Comparison of ENCODE assay signal across 24 cellular contexts in genomic region chr6:38149526-38149925, GRCh38.
DNase-seq lines count a peak whose midpoint lies in the region; ATAC-seq and TF ChIP-seq lines count a peak whose summit lies in the region.
"Had no signal": no experiment of that assay in that cellular context is flagged by ENCODE, and none has a peak within 500 bp of the region (broad histone marks: within the 10 kb centered on the region; RNA-seq: fewer than 3 reads in every experiment).

No MANE protein-coding gene starts in this region.

- peaks cover 16% of the 10 kb centered on the region for H3K4me1 ChIP-seq in endocrine pancreas (ENCODE audit: control insufficient read depth, insufficient read depth, low read length)
- H3K4me1 ChIP-seq in right atrium auricular region: peaks cover 0 to 16% of the 10 kb centered on the region in 2 donors

- DNase-seq in NCI-H1417 (lab: John Stamatoyannopoulos, UW): peak in 2 of 3 experiments; percentile 37 to 65
- DNase-seq in NCI-H1417 treated with DMSO at 0.1 percent for 48 hours (lab: John Stamatoyannopoulos, UW): no peak
- peak; percentile 93 for DNase-seq in NCI-H82 (lab: John Stamatoyannopoulos, UW)
- DNase-seq in retinal pigment epithelial cell (ENCODE audit: low read depth): peak; percentile 62
- no peak for DNase-seq in right atrium auricular region (ENCODE audit: low spot score)
- no peak for DNase-seq in posterior cingulate gyrus
- DNase-seq: 8988T; activated CD4-positive, alpha-beta T cell treated with anti-CD3 and anti-CD28 coated beads for 1 hour; activated CD8-positive, alpha-beta memory T cell treated with anti-CD3 and anti-CD28 coated beads, Interleukin-2, amount 50 U/mL, for 4 hours; activated gamma-delta T cell; aorta; KG1; naive thymus-derived CD8-positive, alpha-beta T cell; NCI-H1105; SHP77 treated with DMSO at 0.1 percent for 48 hours; stimulated activated CD4-positive, alpha-beta T cell treated with anti-CD3 and anti-CD28 coated beads, Interleukin-12 subunit alpha, Interleukin-12 subunit beta, amount 100 ng/mL, for 4 hours; T-helper 2 cell; thyroid gland had no signal

- no peak overlapping the region for H3K4me3 ChIP-seq in endocrine pancreas (ENCODE audit: control insufficient read depth, insufficient read depth, low read length)
- no peak overlapping the region for H3K4me3 ChIP-seq in retinal pigment epithelial cell (ENCODE audit: low read length)
- H3K4me3 ChIP-seq in right atrium auricular region: no peak overlapping the region
- H3K4me3 ChIP-seq: BLaER1 treated with 17β-estradiol and CSF1 and Interleukin-3, amounts not matched to agents 10 nM and 100 nM; lung; thyroid gland had no signal

- H3K27ac ChIP-seq in right atrium auricular region: no peak overlapping the region
- H3K27ac ChIP-seq: BLaER1 treated with 17β-estradiol and CSF1 and Interleukin-3, amounts not matched to agents 10 nM and 100 nM; thyroid gland had no signal

- H3K36me3 ChIP-seq in endocrine pancreas (ENCODE audit: control insufficient read depth, insufficient read depth, low read length): no peaks in the 10 kb centered on the region
- peaks cover 6% of the 10 kb centered on the region for H3K36me3 ChIP-seq in right atrium auricular region

- no peaks in the 10 kb centered on the region for H3K9me3 ChIP-seq in endocrine pancreas (ENCODE audit: control insufficient read depth, low read length)
- H3K9me3 ChIP-seq in right atrium auricular region: no peaks in the 10 kb centered on the region
- H3K9me3 ChIP-seq: BLaER1 treated with 17β-estradiol and CSF1 and Interleukin-3, amounts not matched to agents 10 nM and 100 nM; thyroid gland had no signal

- intact Hi-C loops in posterior cingulate gyrus (cut with DNase I): no loop called here

- peak overlapping the region; percentile 49 for H3K9ac ChIP-seq in endocrine pancreas (ENCODE audit: control insufficient read depth, insufficient read depth, low read length)
- H3K9ac ChIP-seq: BLaER1 treated with 17β-estradiol and CSF1 and Interleukin-3, amounts not matched to agents 10 nM and 100 nM had no signal

- TF ChIP-seq CTCF in retinal pigment epithelial cell (conservative IDR thresholded peaks at IDR 0.05; ENCODE audit: low read depth, low read length) (no peak), right atrium auricular region (IDR thresholded peaks at IDR 0.05) (no peak)

- H3K27me3 ChIP-seq in endocrine pancreas (ENCODE audit: control insufficient read depth, insufficient read depth, low read length): no peaks in the 10 kb centered on the region
- no peaks in the 10 kb centered on the region for H3K27me3 ChIP-seq in right atrium auricular region
- H3K27me3 ChIP-seq: BLaER1 treated with 17β-estradiol and CSF1 and Interleukin-3, amounts not matched to agents 10 nM and 100 nM; thyroid gland had no signal

- no peak for ATAC-seq in GM18867 (IDR thresholded peaks at IDR 0.05; ENCODE audit: unreplicated experiment)
- ATAC-seq: HCT116; naive thymus-derived CD8-positive, alpha-beta T cell; stimulated activated memory B cell treated with anti-CD40 and anti-IgM and Interleukin-4, amounts not matched to agents 10 μg/mL and 1 μg/mL and 100 μg/mL, for 72 hours had no signal

Comparison
In these comparisons a context has a peak if more than half of its experiments do, and no peak if none do; other contexts are left out.
1. DNase-seq: peak in NCI-H1417 (2 of 3), NCI-H82 (single experiment) and retinal pigment epithelial cell (single experiment); none in NCI-H1417 treated with DMSO at 0.1 percent for 48 hours (single experiment), right atrium auricular region (single experiment) and posterior cingulate gyrus (0 of 10).